In genomic region chr13:50129065-50129922, GRCh38 we compare ENCODE assay signal across 8 cellular contexts.
A peak's percentile ranks its signal among the peaks of the same experiment; 100 is the strongest.
DNase-seq lines count a peak whose midpoint lies in the region; ATAC-seq lines count a peak whose summit lies in the region.

No MANE protein-coding gene starts in this region.

- H3K9me3 Mint-ChIP-seq in activated T-helper 2 cell treated with anti-CD3 and anti-CD28 coated beads, Interferon-gamma antibody, Interleukin-2, Interleukin-4, amounts not matched to agents 10 μg/mL and 5 μg/mL and 100 μg/mL, durations not matched to agents 14 hours and 24 hours and 36 hours, result peaks cover 10% of the 10 kb centered on the region

- H3K27ac Mint-ChIP-seq in activated T-helper 2 cell treated with anti-CD3 and anti-CD28 coated beads, Interferon-gamma antibody, Interleukin-2, Interleukin-4, amounts not matched to agents 10 μg/mL and 5 μg/mL and 100 μg/mL, durations not matched to agents 14 hours and 24 hours and 36 hours, result peak overlapping the region; percentile 86

- H3K4me1 ChIP-seq in iPS-15b (ENCODE audit: control insufficient read depth, insufficient read depth, low read length), result peaks cover 16% of the 10 kb centered on the region
- H3K4me1 ChIP-seq in subcutaneous abdominal adipose tissue (ENCODE audit: control insufficient read depth in 5 of 5, insufficient read depth in 5 of 5, low read length in 5 of 5), result peaks cover 3 to 66% (median 54%) of the 10 kb centered on the region in 5 donors

- H3K27me3 ChIP-seq in iPS-15b (ENCODE audit: control insufficient read depth, insufficient read depth, low read length), result peaks cover 85% of the 10 kb centered on the region
- peaks cover 13 to 52% (median 23%) of the 10 kb centered on the region in 5 donors for H3K27me3 ChIP-seq in subcutaneous abdominal adipose tissue (ENCODE audit: control insufficient read depth in 5 of 5, insufficient read depth in 4 of 5, low read length in 5 of 5)

- no peak for ATAC-seq in HG03097 (IDR thresholded peaks at IDR 0.05; ENCODE audit: low FRiP score, unreplicated experiment)

- H3K4me3 Mint-ChIP-seq in activated T-helper 2 cell treated with anti-CD3 and anti-CD28 coated beads, Interferon-gamma antibody, Interleukin-2, Interleukin-4, amounts not matched to agents 10 μg/mL and 5 μg/mL and 100 μg/mL, durations not matched to agents 14 hours and 24 hours and 36 hours (ENCODE audit: low read depth), result peak overlapping the region; percentile 59

- peak overlapping the region; percentile 62 for H3K27ac ChIP-seq in subcutaneous abdominal adipose tissue (ENCODE audit: low read depth, low read length)

- H3K36me3 ChIP-seq in iPS-15b (ENCODE audit: control insufficient read depth, insufficient read depth, low read length), result no peaks in the 10 kb centered on the region
- H3K36me3 ChIP-seq in subcutaneous abdominal adipose tissue (ENCODE audit: control insufficient read depth in 5 of 5, insufficient read depth in 5 of 5, low read length in 5 of 5), result no peaks in the 10 kb centered on the region

- no peaks in the 10 kb centered on the region for H3K9me3 ChIP-seq in iPS-15b (ENCODE audit: control insufficient read depth, insufficient read depth, low read length)
- H3K9me3 ChIP-seq in subcutaneous abdominal adipose tissue (ENCODE audit: control insufficient read depth in 5 of 5, low read length in 5 of 5), result no peaks in the 10 kb centered on the region

- peaks cover 58% of the 10 kb centered on the region for H3K27me3 Mint-ChIP-seq in activated T-helper 2 cell treated with anti-CD3 and anti-CD28 coated beads, Interferon-gamma antibody, Interleukin-2, Interleukin-4, amounts not matched to agents 10 μg/mL and 5 μg/mL and 100 μg/mL, durations not matched to agents 14 hours and 24 hours and 36 hours (ENCODE audit: low read depth)

- H3K9ac ChIP-seq in iPS-15b (ENCODE audit: low read depth, low read length) (no peak overlapping the region), subcutaneous abdominal adipose tissue (ENCODE audit: low read length in 5 of 5) (peak overlapping the region in 4 of 5 donors; percentile 32 to 59 (median 51))

- DNase-seq in DMS 273 (lab: John Stamatoyannopoulos, UW; ENCODE audit: unreplicated experiment) (peak; percentile 60), DMS 273 treated with DMSO at 0.1 percent for 48 hours (lab: John Stamatoyannopoulos, UW) (no peak), NOMO-1 treated with DMSO at 0.1 percent for 48 hours (lab: John Stamatoyannopoulos, UW; ENCODE audit: unreplicated experiment) (no peak)
- no peak for DNase-seq in activated T-helper 2 cell treated with anti-CD3 and anti-CD28 coated beads, Interferon-gamma antibody, Interleukin-2, Interleukin-4, amounts not matched to agents 10 μg/mL and 5 μg/mL and 100 μg/mL, durations not matched to agents 14 hours and 24 hours and 36 hours (ENCODE audit: low spot score)
- no peak for DNase-seq in activated CD4-positive, alpha-beta T cell treated with anti-CD3 and anti-CD28 coated beads for 48 hours

- peaks cover 17% of the 10 kb centered on the region for H3K36me3 Mint-ChIP-seq in activated T-helper 2 cell treated with anti-CD3 and anti-CD28 coated beads, Interferon-gamma antibody, Interleukin-2, Interleukin-4, amounts not matched to agents 10 μg/mL and 5 μg/mL and 100 μg/mL, durations not matched to agents 14 hours and 24 hours and 36 hours (ENCODE audit: low read depth)

- peaks cover 40% of the 10 kb centered on the region for H3K4me1 Mint-ChIP-seq in activated T-helper 2 cell treated with anti-CD3 and anti-CD28 coated beads, Interferon-gamma antibody, Interleukin-2, Interleukin-4, amounts not matched to agents 10 μg/mL and 5 μg/mL and 100 μg/mL, durations not matched to agents 14 hours and 24 hours and 36 hours (ENCODE audit: low read depth)

- intact Hi-C loops in activated T-helper 2 cell treated with anti-CD3 and anti-CD28 coated beads, Interferon-gamma antibody, Interleukin-2, Interleukin-4, amounts not matched to agents 10 μg/mL and 5 μg/mL and 100 μg/mL, durations not matched to agents 14 hours and 24 hours and 36 hours (cut with micrococcal nuclease), result loop anchor here (5.0 kb wide), 3 partner anchors 403 to 763 kb away; partner anchors contain the start of genes CAB39L and SETDB2

- peak overlapping the region; percentile 59 for H3K4me3 ChIP-seq in iPS-15b (ENCODE audit: low read depth, low read length)
- peak overlapping the region; percentile 59 to 71 (median 66) for H3K4me3 ChIP-seq in subcutaneous abdominal adipose tissue (ENCODE audit: low read depth in 1 of 5, low read length in 5 of 5)
